Comparison of ENCODE assay signal across 28 cellular contexts in genomic region chr10:31721166-31721565, GRCh38.
"Had no signal": no experiment of that assay in that cellular context is flagged by ENCODE, and none has a peak within 500 bp of the region (broad histone marks: within the 10 kb centered on the region; RNA-seq: fewer than 3 reads in every experiment).

No MANE protein-coding gene starts in this region.

- H3K4me3 Mint-ChIP-seq: activated CD4-positive, alpha-beta memory T cell treated with anti-CD3 and anti-CD28 coated beads, Interleukin-2, amount 10 ng/mL, durations not matched to agents 7 days and 5 days; activated naive CD4-positive, alpha-beta T cell treated with anti-CD3 and anti-CD28 coated beads for 36 hours; activated T-cell treated with anti-CD3 and anti-CD28 coated beads, Interleukin-2, amount 50 U/mL, for 24 hours had no signal

- H3K9me3 ChIP-seq: adrenal gland, body of pancreas, breast epithelium had no signal

- H3K27me3 ChIP-seq: adrenal gland, body of pancreas, breast epithelium had no signal

- H3K27ac Mint-ChIP-seq: activated CD4-positive, alpha-beta memory T cell treated with anti-CD3 and anti-CD28 coated beads, Interleukin-2, amount 10 ng/mL, durations not matched to agents 7 days and 5 days; activated naive CD4-positive, alpha-beta T cell treated with anti-CD3 and anti-CD28 coated beads for 36 hours; activated naive CD4-positive, alpha-beta T cell treated with anti-CD3 and anti-CD28 coated beads, Interleukin-2, amount 50 U/mL, for 72 hours; activated T-cell treated with anti-CD3 and anti-CD28 coated beads, Interleukin-2, amount 50 U/mL, for 24 hours had no signal

- H3K4me3 ChIP-seq: adrenal gland, body of pancreas, breast epithelium, PC-9 had no signal

- H3K36me3 Mint-ChIP-seq: activated naive CD4-positive, alpha-beta T cell treated with anti-CD3 and anti-CD28 coated beads, Interleukin-2, amount 50 U/mL, for 72 hours had no signal

- H3K4me1 ChIP-seq: breast epithelium had no signal

- H3K9me3 Mint-ChIP-seq: activated naive CD4-positive, alpha-beta T cell treated with anti-CD3 and anti-CD28 coated beads for 36 hours; activated T-cell treated with anti-CD3 and anti-CD28 coated beads, Interleukin-2, amount 50 U/mL, for 24 hours had no signal

- DNase-seq: activated CD4-positive, alpha-beta memory T cell treated with anti-CD3 and anti-CD28 coated beads, Interleukin-2, amount 10 ng/mL, durations not matched to agents 7 days and 5 days; activated CD4-positive, alpha-beta T cell treated with anti-CD3 and anti-CD28 coated beads for 1 hour; activated CD4-positive, alpha-beta T cell treated with anti-CD3 and anti-CD28 coated beads for 48 hours; activated CD4-positive, CD25-positive, alpha-beta regulatory T cell; activated gamma-delta T cell treated with Interleukin-2 at 50 U/mL for 16 hours; activated naive CD4-positive, alpha-beta T cell treated with anti-CD3 and anti-CD28 coated beads for 36 hours; activated T-cell treated with anti-CD3 and anti-CD28 coated beads, Interleukin-2, amount 50 U/mL, for 24 hours; adrenal gland; body of pancreas; NCI-H1092 treated with DMSO at 0.1 percent for 48 hours; NCI-H1417; NCI-H146; NCI-H187; NCI-H2029 treated with DMSO at 0.1 percent for 48 hours; NCI-H2107; NCI-H226; NCI-H446 treated with DMSO at 0.1 percent for 48 hours; NCI-H526; PC-9; SIG-M5; SW 1271; T-helper 1 cell; T-helper 2 cell; T-helper 9 cell; WERI-Rb-1 had no signal

- H3K36me3 ChIP-seq: adrenal gland, breast epithelium, WERI-Rb-1 had no signal

- H3K27ac ChIP-seq: adrenal gland, body of pancreas, breast epithelium, PC-9, RWPE1, WERI-Rb-1 had no signal
